ENCODE assay signal across 9 cellular contexts in genomic region chr9:77647267-77647658, GRCh38. TPM values are rescaled to one million over a fixed set of nuclear protein-coding genes. Genes with fewer than 3 reads are reported as not detected.
DNase-seq lines count a peak whose midpoint lies in the region; ATAC-seq and TF ChIP-seq lines count a peak whose summit lies in the region.
"Had no signal": no experiment of that assay in that cellular context is flagged by ENCODE, and none has a peak within 500 bp of the region (broad histone marks: within the 10 kb centered on the region; RNA-seq: fewer than 3 reads in every experiment).

No MANE protein-coding gene starts in this region.

- H3K36me3 Mint-ChIP-seq in MCF 10A (ENCODE audit: insufficient read depth, unreplicated experiment) = no peaks in the 10 kb centered on the region
- no peaks in the 10 kb centered on the region for H3K36me3 Mint-ChIP-seq in dendritic cell treated with granulocyte-macrophage colony-stimulating factor and Interleukin-4, amounts not matched to agents 40 ng/mL and 50 ng/mL, for 4 days (ENCODE audit: low read depth)
- H3K36me3 Mint-ChIP-seq in activated CD8-positive, alpha-beta memory T cell treated with anti-CD3 and anti-CD28 coated beads, Interleukin-2, amount 10 ng/mL, durations not matched to agents 7 days and 5 days = no peaks in the 10 kb centered on the region

- no TSS peak for BruUV-seq in MCF 10A (replicated peaks; lab: Mats Ljungman, UMichigan)

- no peaks in the 10 kb centered on the region for H3K9me3 Mint-ChIP-seq in MCF 10A (ENCODE audit: unreplicated experiment)
- no peaks in the 10 kb centered on the region for H3K9me3 Mint-ChIP-seq in dendritic cell treated with granulocyte-macrophage colony-stimulating factor and Interleukin-4, amounts not matched to agents 40 ng/mL and 50 ng/mL, for 4 days
- H3K9me3 Mint-ChIP-seq in activated CD8-positive, alpha-beta memory T cell treated with anti-CD3 and anti-CD28 coated beads, Interleukin-2, amount 10 ng/mL, durations not matched to agents 7 days and 5 days (ENCODE audit: low read depth) = no peaks in the 10 kb centered on the region

- no peak overlapping the region for H3K27ac Mint-ChIP-seq in MCF 10A (ENCODE audit: low read depth, unreplicated experiment)
- H3K27ac Mint-ChIP-seq in dendritic cell treated with granulocyte-macrophage colony-stimulating factor and Interleukin-4, amounts not matched to agents 40 ng/mL and 50 ng/mL, for 4 days = no peak overlapping the region
- H3K27ac Mint-ChIP-seq in activated CD8-positive, alpha-beta memory T cell treated with anti-CD3 and anti-CD28 coated beads, Interleukin-2, amount 10 ng/mL, durations not matched to agents 7 days and 5 days = no peak overlapping the region

- POLR2A ChIA-PET in MCF 10A (lab: Yijun Ruan, JAX) = no interaction called here

- H3K9me3 ChIP-seq in breast epithelium = no peaks in the 10 kb centered on the region
- H3K9me3 ChIP-seq in mesodermal cell (ENCODE audit: control insufficient read depth, low read length) = no peaks in the 10 kb centered on the region
- H3K9me3 ChIP-seq in transverse colon = no peaks in the 10 kb centered on the region

- ATAC-seq in activated CD8-positive, alpha-beta memory T cell treated with anti-CD3 and anti-CD28 coated beads, Interleukin-2, amount 10 ng/mL, durations not matched to agents 7 days and 5 days = no peak
- ATAC-seq in GM21619 (IDR thresholded peaks at IDR 0.05; ENCODE audit: unreplicated experiment) = no peak

- H3K36me3 ChIP-seq in breast epithelium (no peaks in the 10 kb centered on the region), mesodermal cell (ENCODE audit: control insufficient read depth, insufficient read depth, low read length) (no peaks in the 10 kb centered on the region), transverse colon (no peaks in the 10 kb centered on the region)
- H3K36me3 ChIP-seq: BLaER1 had no signal

- WGBS in mesodermal cell (ENCODE audit: insufficient coverage in 2 of 2), 2 experiments = 45 to 88% methylated on average over 9 to 23 of the region's 23 CpGs
- WGBS in transverse colon (ENCODE audit: low coverage in 1 of 2), 2 donors = 48 to 87% methylated on average over 4 to 23 of the region's 23 CpGs

- H3K27me3 Mint-ChIP-seq in MCF 10A (ENCODE audit: insufficient read depth, unreplicated experiment) = peaks cover 10% of the 10 kb centered on the region
- H3K27me3 Mint-ChIP-seq in dendritic cell treated with granulocyte-macrophage colony-stimulating factor and Interleukin-4, amounts not matched to agents 40 ng/mL and 50 ng/mL, for 4 days = peaks cover 54% of the 10 kb centered on the region
- H3K27me3 Mint-ChIP-seq in activated CD8-positive, alpha-beta memory T cell treated with anti-CD3 and anti-CD28 coated beads, Interleukin-2, amount 10 ng/mL, durations not matched to agents 7 days and 5 days = peaks cover 49% of the 10 kb centered on the region

- H3K4me1 ChIP-seq in breast epithelium = no peaks in the 10 kb centered on the region
- H3K4me1 ChIP-seq in mesodermal cell (ENCODE audit: control insufficient read depth, insufficient read depth, low read length, poor library complexity, severe bottlenecking) = peaks cover 5% of the 10 kb centered on the region
- H3K4me1 ChIP-seq in transverse colon = peaks cover 0 to 26% (median 11%) of the 10 kb centered on the region in 4 donors
- H3K4me1 ChIP-seq: BLaER1 had no signal

- no peak for TF ChIP-seq EP300 in transverse colon (IDR thresholded peaks at IDR 0.05; ENCODE audit: low read depth)

- TF ChIP-seq CTCF in breast epithelium (IDR thresholded peaks at IDR 0.05) = no peak
- TF ChIP-seq CTCF in MCF 10A (IDR thresholded peaks at IDR 0.05; ENCODE audit: unreplicated experiment) = no peak
- TF ChIP-seq CTCF in transverse colon (IDR thresholded peaks at IDR 0.05) = no peak

- no peaks in the 10 kb centered on the region for H3K27me3 ChIP-seq in breast epithelium
- H3K27me3 ChIP-seq in transverse colon = peaks cover 9% of the 10 kb centered on the region
- H3K27me3 ChIP-seq: BLaER1 had no signal

- H3K4me3 ChIP-seq in breast epithelium (peak overlapping the region; percentile 56 to 73 (median 64)), mesodermal cell (ENCODE audit: extremely low read depth, insufficient read depth, low read length, poor library complexity, severe bottlenecking) (peak overlapping the region; percentile 40), transverse colon (peak overlapping the region; percentile 15 to 64 (median 55))
- H3K4me3 ChIP-seq: BLaER1 had no signal

- H3K27ac ChIP-seq in breast epithelium (no peak overlapping the region), mesodermal cell (ENCODE audit: low read depth, low read length, severe bottlenecking) (no peak overlapping the region), transverse colon (peak overlapping the region in 3 of 4 donors; percentile 75 to 84 (median 79))
- H3K27ac ChIP-seq: BLaER1 had no signal

- CTCF ChIA-PET in MCF 10A (lab: Yijun Ruan, JAX) = interaction anchor here (0.6 kb wide), 1 partner anchor 213 kb away, joined by 3 read pairs; no protein-coding TSS in a partner anchor
- CTCF ChIA-PET in activated CD8-positive, alpha-beta memory T cell treated with anti-CD3 and anti-CD28 coated beads, Interleukin-2, amount 10 ng/mL, durations not matched to agents 7 days and 5 days (lab: Charles Lee) = no interaction called here

- in situ Hi-C loops in transverse colon (cut with MboI; ENCODE audit: low pct_ligation_motif_present in 1 of 4, low pct_unique_long_range_greater_than_20kb in 1 of 4, low sequenced_read_pairs in 3 of 4) = loop anchor here in 1 of 4 donors (25.0 kb wide), 1 partner anchor 185 kb away; no protein-coding TSS in a partner anchor

- DNase-seq in breast epithelium (ENCODE audit: low spot score in 2 of 2) (no peak), MCF 10A (ENCODE audit: unreplicated experiment) (no peak), transverse colon (no peak), cerebellum (ENCODE audit: low spot score) (no peak)
- no peak for DNase-seq in activated CD8-positive, alpha-beta memory T cell treated with anti-CD3 and anti-CD28 coated beads, Interleukin-2, amount 10 ng/mL, durations not matched to agents 7 days and 5 days

- no peak for TF ChIP-seq POLR2A in breast epithelium (IDR thresholded peaks at IDR 0.05)
- TF ChIP-seq POLR2A in transverse colon (IDR thresholded peaks at IDR 0.05) = no peak

- no peaks in the 10 kb centered on the region for H3K4me1 Mint-ChIP-seq in MCF 10A (ENCODE audit: insufficient read depth, unreplicated experiment)
- H3K4me1 Mint-ChIP-seq in dendritic cell treated with granulocyte-macrophage colony-stimulating factor and Interleukin-4, amounts not matched to agents 40 ng/mL and 50 ng/mL, for 4 days (ENCODE audit: low read depth) = peaks cover 22% of the 10 kb centered on the region
- H3K4me1 Mint-ChIP-seq in activated CD8-positive, alpha-beta memory T cell treated with anti-CD3 and anti-CD28 coated beads, Interleukin-2, amount 10 ng/mL, durations not matched to agents 7 days and 5 days = peaks cover 7% of the 10 kb centered on the region

- intact Hi-C loops in breast epithelium (cut with DNase I; ENCODE audit: low total_unique reads) (no loop called here), MCF 10A (cut with micrococcal nuclease) (no loop called here), transverse colon (cut with DNase I; ENCODE audit: low total_unique reads) (no loop called here)
- intact Hi-C loops in dendritic cell treated with granulocyte-macrophage colony-stimulating factor and Interleukin-4, amounts not matched to agents 40 ng/mL and 50 ng/mL, for 4 days (cut with micrococcal nuclease) = no loop called here

- no peak overlapping the region for H3K4me3 Mint-ChIP-seq in MCF 10A (ENCODE audit: unreplicated experiment)
- H3K4me3 Mint-ChIP-seq in dendritic cell treated with granulocyte-macrophage colony-stimulating factor and Interleukin-4, amounts not matched to agents 40 ng/mL and 50 ng/mL, for 4 days = peak overlapping the region; percentile 4
- H3K4me3 Mint-ChIP-seq in activated CD8-positive, alpha-beta memory T cell treated with anti-CD3 and anti-CD28 coated beads, Interleukin-2, amount 10 ng/mL, durations not matched to agents 7 days and 5 days = no peak overlapping the region

RNA-seq across cellular contexts. Expression of gene GNA14, which starts 0.9 kb away (rescaled TPM):
- total RNA-seq in breast epithelium = 1 to 10 TPM; 1.8 to 2.9 (median 2.0) TPM
- total RNA-seq in MCF 10A (2022) = not detected in 2 replicates
- 8.8 TPM for polyA plus RNA-seq in mesodermal cell (2013, experiment 1 of 2)
- polyA plus RNA-seq in mesodermal cell (2013, experiment 2 of 2) = 7.7 TPM
- 10 to 100 TPM in 3 of 4 donors, 1 to 10 TPM in 1; 9.4 to 64.9 (median 16.9) TPM for total RNA-seq in transverse colon
- total RNA-seq in cerebellum = 9.0 TPM
- not detected for total RNA-seq in activated CD8-positive, alpha-beta memory T cell treated with anti-CD3 and anti-CD28 coated beads, Interleukin-2, amount 10 ng/mL, durations not matched to agents 7 days and 5 days

Comparison
In these comparisons a context has a peak if more than half of its experiments do, and no peak if none do; other contexts are left out.
1. H3K27ac ChIP-seq: peak in transverse colon (3 of 4); none in breast epithelium (0 of 2) and mesodermal cell (single experiment).
2. Peak in every context shown above with its lines, with median percentiles within 50 percentile points of each other: H3K4me3 ChIP-seq.